18 cellular contexts compared by ENCODE assay signal in genomic region chr10:7303067-7303629, GRCh38.
"Had no signal": no experiment of that assay in that cellular context is flagged by ENCODE, and none has a peak within 500 bp of the region (broad histone marks: within the 10 kb centered on the region; RNA-seq: fewer than 3 reads in every experiment).

No MANE protein-coding gene starts in this region.

- H3K27ac ChIP-seq: tibial artery, vagina, VCaP had no signal

- FAIRE-seq: frontal cortex had no signal

- H3K27ac Mint-ChIP-seq: activated CD4-positive, alpha-beta memory T cell treated with anti-CD3 and anti-CD28 coated beads for 36 hours; activated CD8-positive, alpha-beta memory T cell treated with anti-CD3 and anti-CD28 coated beads, Interleukin-2, amount 10 ng/mL, durations not matched to agents 7 days and 5 days had no signal

- H3K4me3 Mint-ChIP-seq: activated CD4-positive, alpha-beta memory T cell treated with anti-CD3 and anti-CD28 coated beads for 36 hours; activated CD8-positive, alpha-beta memory T cell treated with anti-CD3 and anti-CD28 coated beads, Interleukin-2, amount 10 ng/mL, durations not matched to agents 7 days and 5 days; brain; immature natural killer cell had no signal

- H3K9me3 Mint-ChIP-seq: immature natural killer cell had no signal

- ATAC-seq: activated CD8-positive, alpha-beta memory T cell treated with anti-CD3 and anti-CD28 coated beads, Interleukin-2, amount 10 ng/mL, durations not matched to agents 7 days and 5 days; left cardiac atrium had no signal

- H3K27me3 Mint-ChIP-seq: activated CD4-positive, alpha-beta memory T cell treated with anti-CD3 and anti-CD28 coated beads for 36 hours; activated CD8-positive, alpha-beta memory T cell treated with anti-CD3 and anti-CD28 coated beads, Interleukin-2, amount 10 ng/mL, durations not matched to agents 7 days and 5 days; brain; naive B cell had no signal

- H3K9me3 ChIP-seq: tibial artery, vagina had no signal

- DNase-seq: activated CD4-positive, alpha-beta memory T cell treated with anti-CD3 and anti-CD28 coated beads for 36 hours; activated CD8-positive, alpha-beta memory T cell treated with anti-CD3 and anti-CD28 coated beads, Interleukin-2, amount 10 ng/mL, durations not matched to agents 7 days and 5 days; activated effector memory CD4-positive, alpha-beta T cell treated with Interleukin-2 at 50 U/mL for 16 hours; activated T-cell treated with anti-CD3 and anti-CD28 coated beads, Interleukin-2, amount 50 U/mL, for 1 hour; cortex of kidney; effector CD4-positive, alpha-beta T cell; head of caudate nucleus; immature natural killer cell; left cardiac atrium; naive B cell; stimulated activated CD4-positive, alpha-beta T cell treated with anti-CD3 and anti-CD28 coated beads, Interleukin-12 subunit alpha, Interleukin-12 subunit beta, amount 100 ng/mL, for 4 hours; stimulated activated CD4-positive, alpha-beta T cell treated with anti-CD3 and anti-CD28 coated beads, Interleukin-2, amount 100 ng/mL, for 24 hours; T-helper 1 cell; tibial artery had no signal

- H3K27me3 ChIP-seq: tibial artery, vagina had no signal
